9 cellular contexts compared by ENCODE assay signal in genomic region chr6:5173862-5174643, GRCh38.
DNase-seq lines count a peak whose midpoint lies in the region; ATAC-seq, FAIRE-seq and TF ChIP-seq lines count a peak whose summit lies in the region.
"Had no signal": no experiment of that assay in that cellular context is flagged by ENCODE, and none has a peak within 500 bp of the region (broad histone marks: within the 10 kb centered on the region; RNA-seq: fewer than 3 reads in every experiment).

No MANE protein-coding gene starts in this region.

- no peaks in the 10 kb centered on the region for H3K79me2 ChIP-seq in HepG2 (ENCODE audit: insufficient read depth, low read length)

- no peaks in the 10 kb centered on the region for H3K36me3 Mint-ChIP-seq in activated B cell treated with CpG ODN at 0.5 μM for 24 hours (ENCODE audit: low read depth)

- no peaks in the 10 kb centered on the region for H3K9me3 Mint-ChIP-seq in activated B cell treated with CpG ODN at 0.5 μM for 24 hours

- H3K36me3 ChIP-seq in liver (ENCODE audit: control insufficient read depth in 4 of 4, insufficient read depth in 3 of 4, low read depth in 1 of 4, low read length in 3 of 4) (no peaks in the 10 kb centered on the region), HepG2 (replicated peaks in 1 of 2; ENCODE audit: control insufficient read depth in 1 of 2, insufficient read depth in 2 of 2, low read length in 2 of 2) (0 out of 5 replicates have a peak, but pooled peaks cover 0 to 1% of the 10 kb centered on the region in 2 experiments)
- H3K36me3 ChIP-seq: adrenal gland had no signal

- CTCF ChIA-PET in HepG2 (lab: Yijun Ruan, JAX; ENCODE audit: low intra/inter-chr PET ratio, low total read pairs), result no interaction called here
- CTCF ChIA-PET in activated B cell treated with CpG ODN at 0.5 μM for 24 hours (lab: Charles Lee), result interaction anchor here (0.9 to 3.1 kb wide), 3 partner anchors 30 to 129 kb away, joined by 3 to 15 read pairs (median 3); no protein-coding TSS in a partner anchor

- no peak for TF ChIP-seq CTCF in liver (IDR thresholded peaks at IDR 0.05; ENCODE audit: low read depth, low read length, missing input control)
- no peak for TF ChIP-seq CTCF in HepG2 (CRISPR knock-in tag; IDR thresholded peaks at IDR 0.05)
- TF ChIP-seq CTCF in activated B cell treated with CpG ODN at 0.5 μM for 24 hours (IDR thresholded peaks at IDR 0.05), result no peak

- H3K4me1 ChIP-seq in liver (ENCODE audit: control insufficient read depth in 4 of 4, insufficient read depth in 4 of 4, low read length in 3 of 4) (peaks cover 0 to 3% (median 0%) of the 10 kb centered on the region in 4 donors), HepG2 (ENCODE audit: insufficient read depth, low read length) (no peaks in the 10 kb centered on the region)
- H3K4me1 ChIP-seq: adrenal gland had no signal

- no peak overlapping the region for H3K9ac ChIP-seq in liver (ENCODE audit: low read depth in 1 of 2, low read length in 2 of 2)
- H3K9ac ChIP-seq in HepG2 (ENCODE audit: insufficient read depth, low read depth, low read length), result no peak overlapping the region

- TF ChIP-seq RAD21 in liver (IDR thresholded peaks at IDR 0.05), result no peak
- TF ChIP-seq RAD21 in HepG2 (CRISPR knock-in tag; IDR thresholded peaks at IDR 0.05), result no peak

- H3K4me3 Mint-ChIP-seq in activated B cell treated with CpG ODN at 0.5 μM for 24 hours, result peak overlapping the region; percentile 75

- peak overlapping the region in 1 of 2 donors; percentile 38 for H3K27ac ChIP-seq in liver (ENCODE audit: low read depth in 1 of 2, low read length in 2 of 2)
- no peak overlapping the region for H3K27ac ChIP-seq in HepG2 (ENCODE audit: extremely low read length, insufficient read depth, low read length)

- TF ChIP-seq POLR2A in HepG2 (IDR thresholded peaks at IDR 0.05; ENCODE audit: insufficient read depth in 1 of 2, low read depth in 2 of 2, low read length in 2 of 2), result no peak

- H3K27me3 ChIP-seq in liver (ENCODE audit: control insufficient read depth in 4 of 4, insufficient read depth in 4 of 4, low read length in 3 of 4) (no peaks in the 10 kb centered on the region), HepG2 (ENCODE audit: control insufficient read depth in 1 of 2, insufficient read depth in 2 of 2, low read length in 2 of 2) (no peaks in the 10 kb centered on the region)
- H3K27me3 ChIP-seq: adrenal gland had no signal

- peak overlapping the region; percentile 79 for H3K27ac Mint-ChIP-seq in activated B cell treated with CpG ODN at 0.5 μM for 24 hours

- DNase-seq in HepG2 (ENCODE audit: low spot score), result no peak
- no peak for DNase-seq in activated B cell treated with CpG ODN at 0.5 μM for 24 hours
- DNase-seq in foreskin melanocyte, result peak; percentile 63
- DNase-seq in stimulated activated CD8-positive, alpha-beta memory T cell treated with anti-CD3 and anti-CD28 coated beads, Interleukin-4, amount 100 ng/mL, for 24 hours (ENCODE audit: low read depth), result peak; percentile 5
- no peak for DNase-seq in SW 1271 (lab: John Stamatoyannopoulos, UW)
- no peak for DNase-seq in iPS-NIHi7 (ENCODE audit: extremely low spot score)

- H3K4me3 ChIP-seq in liver (ENCODE audit: low read depth in 1 of 3, low read length in 3 of 3) (no peak overlapping the region), HepG2 (replicated peaks in 1 of 3; ENCODE audit: insufficient read depth in 1 of 3, low read depth in 2 of 3, low read length in 3 of 3) (no peak overlapping the region)

- POLR2A ChIA-PET in HepG2 (lab: Yijun Ruan, JAX) (no interaction called here), activated B cell treated with CpG ODN at 0.5 μM for 24 hours (lab: Charles Lee) (interaction anchor here (1.0 to 1.2 kb wide), 2 partner anchors 88 to 397 kb away, joined by 3 to 5 read pairs; partner anchors contain the start of gene CDYL)

- intact Hi-C loops in HepG2 (cut with micrococcal nuclease; ENCODE audit: unreplicated experiment), result no loop called here
- intact Hi-C loops in activated B cell treated with CpG ODN at 0.5 μM for 24 hours (cut with micrococcal nuclease), result no loop called here

- H3K9me3 ChIP-seq in liver (ENCODE audit: control insufficient read depth in 4 of 4, low read length in 3 of 4), result no peaks in the 10 kb centered on the region
- no peaks in the 10 kb centered on the region for H3K9me3 ChIP-seq in HepG2 (ENCODE audit: low read length)
- H3K9me3 ChIP-seq: adrenal gland had no signal

- no peak for FAIRE-seq in HepG2 (lab: Jason Lieb, UNC)

- no peak for TF ChIP-seq EP300 in HepG2 (IDR thresholded peaks at IDR 0.05; ENCODE audit: low read depth in 2 of 2, low read length in 2 of 2)
- TF ChIP-seq EP300 in HepG2 (CRISPR knock-in tag; IDR thresholded peaks at IDR 0.05; ENCODE audit: borderline replicate concordance), result no peak

- in situ Hi-C loops in HepG2 (cut with HindIII; ENCODE audit: extremely low pct_ligation_motif_present, low pct_unique_long_range_greater_than_20kb), result no loop called here

- ATAC-seq in HepG2 (no peak), HG03066 (IDR thresholded peaks at IDR 0.05; ENCODE audit: low read depth, unreplicated experiment) (peak; percentile 89), activated B cell treated with CpG ODN at 0.5 μM for 24 hours (ENCODE audit: low read depth) (peak; percentile 82)

- no peaks in the 10 kb centered on the region for H4K20me1 ChIP-seq in HepG2 (ENCODE audit: insufficient read depth, low read length)

- 74% methylated on average over 9 of the region's 9 CpGs for WGBS in liver
- 94% methylated on average over 9 of the region's 9 CpGs for WGBS in HepG2 (ENCODE audit: low lambda C conversion rate)

- H3K27me3 Mint-ChIP-seq in activated B cell treated with CpG ODN at 0.5 μM for 24 hours, result no peaks in the 10 kb centered on the region

- no TSS peak for BruUV-seq in HepG2 (replicated peaks; lab: Mats Ljungman, UMichigan)

- H3K4me1 Mint-ChIP-seq in activated B cell treated with CpG ODN at 0.5 μM for 24 hours, result peaks cover 29% of the 10 kb centered on the region

- no peak overlapping the region for H3K4me2 ChIP-seq in HepG2 (ENCODE audit: low read depth, low read length)

- no peak overlapping the region for H2AFZ ChIP-seq in HepG2 (ENCODE audit: low read length)

TF ChIP-seq in liver, 16 proteins besides CTCF, POLR2A, EP300 and RAD21 (continues in another document):
- TF ChIP-seq GABPA (IDR thresholded peaks at IDR 0.05 in 1 of 2, conservative IDR thresholded peaks at IDR 0.05 in 1 of 2) (peak in 1 of 2 donors; percentile 14), TAF1 (conservative IDR thresholded peaks at IDR 0.05) (peak; percentile 32), ATF3 (IDR thresholded peaks at IDR 0.05) (no peak), ZBTB33 (IDR thresholded peaks at IDR 0.05) (no peak)

TF ChIP-seq in HepG2, 621 proteins besides CTCF, POLR2A, EP300 and RAD21 (continues in another document):
- TF ChIP-seq NFE2L2 (IDR thresholded peaks at IDR 0.05; ENCODE audit: low read length) (no peak), ADNP (CRISPR knock-in tag; IDR thresholded peaks at IDR 0.05) (no peak), CREBL2 (CRISPR knock-in tag; IDR thresholded peaks at IDR 0.05; ENCODE audit: borderline replicate concordance) (no peak), SKI (IDR thresholded peaks at IDR 0.05; ENCODE audit: partially characterized antibody) (no peak), ZNF282 (IDR thresholded peaks at IDR 0.05; ENCODE audit: partially characterized antibody) (no peak), CEBPB (IDR thresholded peaks at IDR 0.05; ENCODE audit: borderline replicate concordance, low read depth, low read length) (no peak), THAP9 (CRISPR knock-in tag; IDR thresholded peaks at IDR 0.05; ENCODE audit: borderline replicate concordance) (no peak), ZNF605 (CRISPR knock-in tag; IDR thresholded peaks at IDR 0.05) (no peak), ZNF44 (CRISPR knock-in tag; IDR thresholded peaks at IDR 0.05) (no peak), SKIL (CRISPR knock-in tag; IDR thresholded peaks at IDR 0.05; ENCODE audit: borderline replicate concordance) (no peak), CHCHD3 (CRISPR knock-in tag; IDR thresholded peaks at IDR 0.05) (no peak), ZNF205 (CRISPR knock-in tag; IDR thresholded peaks at IDR 0.05) (no peak), ZFP37 (CRISPR knock-in tag; IDR thresholded peaks at IDR 0.05; ENCODE audit: borderline replicate concordance) (no peak)

Comparison
In these comparisons a context has a peak if more than half of its experiments do, and no peak if none do; other contexts are left out.
1. DNase-seq: peak in foreskin melanocyte (single experiment) and stimulated activated CD8-positive, alpha-beta memory T cell treated with anti-CD3 and anti-CD28 coated beads, Interleukin-4, amount 100 ng/mL, for 24 hours (single experiment); none in HepG2 (single experiment), activated B cell treated with CpG ODN at 0.5 μM for 24 hours (single experiment), SW 1271 (0 of 2) and iPS-NIHi7 (single experiment).